Comparison of ENCODE assay signal across 8 cellular contexts in the genomic region with DNA sequence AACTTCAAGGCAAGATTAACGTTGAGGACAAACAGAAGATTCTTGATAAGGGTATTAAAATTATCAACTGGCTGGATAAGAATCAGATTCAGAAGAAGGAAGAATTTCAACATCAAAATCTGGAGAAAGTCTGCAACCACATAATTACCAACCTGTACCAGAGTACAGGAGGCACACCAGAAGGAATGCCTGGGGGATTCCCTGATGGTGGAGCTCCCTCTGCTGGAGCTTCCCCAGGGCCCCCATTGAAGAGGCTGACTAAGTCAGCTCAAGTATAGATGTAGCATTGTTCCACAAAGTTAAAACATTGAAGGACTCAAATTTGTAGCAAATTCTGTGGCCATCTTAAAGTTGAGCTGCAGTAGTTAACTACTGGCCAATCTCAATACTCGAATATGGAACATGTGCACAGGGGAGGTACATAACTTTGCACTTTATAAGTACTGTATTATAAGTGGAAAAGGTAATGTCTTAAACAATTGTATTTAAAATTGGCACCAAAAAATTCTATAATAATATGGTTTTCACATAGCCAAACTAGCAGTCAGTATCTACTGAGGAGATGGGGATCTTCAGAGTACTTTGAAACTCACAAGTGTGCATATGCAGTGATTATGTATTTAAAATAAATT.
DNase-seq lines count a peak whose midpoint lies in the region; ATAC-seq and TF ChIP-seq lines count a peak whose summit lies in the region.

No MANE protein-coding gene starts in this region.

- no peak overlapping the region for H3K27ac Mint-ChIP-seq in natural killer cell
- no peak overlapping the region for H3K27ac Mint-ChIP-seq in activated T-cell treated with anti-CD3 and anti-CD28 coated beads, Interleukin-2, amount 50 U/mL, for 24 hours

- H3K9me3 Mint-ChIP-seq in natural killer cell, result no peaks in the 10 kb centered on the region
- no peaks in the 10 kb centered on the region for H3K9me3 Mint-ChIP-seq in activated T-cell treated with anti-CD3 and anti-CD28 coated beads, Interleukin-2, amount 50 U/mL, for 24 hours

- intact Hi-C loops in natural killer cell (cut with micrococcal nuclease), result no loop called here

- TF ChIP-seq CTCF in natural killer cell (IDR thresholded peaks at IDR 0.05), result no peak

- no peak overlapping the region for H3K4me3 Mint-ChIP-seq in natural killer cell
- H3K4me3 Mint-ChIP-seq in activated T-cell treated with anti-CD3 and anti-CD28 coated beads, Interleukin-2, amount 50 U/mL, for 24 hours, result no peak overlapping the region

- DNase-seq in AG20443 (ENCODE audit: low spot score) (peak; percentile 65), SW480 (ENCODE audit: low spot score) (peak; percentile 45), iPS DF 4.7 (ENCODE audit: extremely low read depth, low spot score) (peak; percentile 30), natural killer cell (no peak), KG1 (lab: John Stamatoyannopoulos, UW) (no peak)
- DNase-seq in activated T-cell treated with anti-CD3 and anti-CD28 coated beads, Interleukin-2, amount 50 U/mL, for 24 hours, result no peak

- ATAC-seq in GM18858 (IDR thresholded peaks at IDR 0.05; ENCODE audit: unreplicated experiment) (peak; percentile 59), HG03039 (IDR thresholded peaks at IDR 0.05; ENCODE audit: unreplicated experiment) (peak; percentile 83), natural killer cell (no peak)

- H3K4me1 Mint-ChIP-seq in natural killer cell, result no peaks in the 10 kb centered on the region
- no peaks in the 10 kb centered on the region for H3K4me1 Mint-ChIP-seq in activated T-cell treated with anti-CD3 and anti-CD28 coated beads, Interleukin-2, amount 50 U/mL, for 24 hours (ENCODE audit: low read depth)

- no peaks in the 10 kb centered on the region for H3K36me3 Mint-ChIP-seq in natural killer cell
- no peaks in the 10 kb centered on the region for H3K36me3 Mint-ChIP-seq in activated T-cell treated with anti-CD3 and anti-CD28 coated beads, Interleukin-2, amount 50 U/mL, for 24 hours (ENCODE audit: low read depth)

- no peaks in the 10 kb centered on the region for H3K27me3 Mint-ChIP-seq in natural killer cell (ENCODE audit: low read depth in 2 of 2)
- no peaks in the 10 kb centered on the region for H3K27me3 Mint-ChIP-seq in activated T-cell treated with anti-CD3 and anti-CD28 coated beads, Interleukin-2, amount 50 U/mL, for 24 hours

Comparison
In these comparisons a context has a peak if more than half of its experiments do, and no peak if none do; other contexts are left out.
1. DNase-seq: peak in AG20443 (single experiment), SW480 (single experiment) and iPS DF 4.7 (single experiment); none in natural killer cell (single experiment), KG1 (single experiment) and activated T-cell treated with anti-CD3 and anti-CD28 coated beads, Interleukin-2, amount 50 U/mL, for 24 hours (single experiment).
2. ATAC-seq: peak in GM18858 (single experiment) and HG03039 (single experiment); none in natural killer cell (0 of 3).